ENCODE assay signal across 1 cellular context in genomic region chr6:27630727-27631613, GRCh38.
TF ChIP-seq lines count a peak whose summit lies in the region.

No MANE protein-coding gene starts in this region.

TF ChIP-seq in HepG2, 621 proteins besides CTCF, POLR2A, EP300 and RAD21 (continued from another document and continues in another):
- TF ChIP-seq ZMYM3 (CRISPR knock-in tag; IDR thresholded peaks at IDR 0.05) (peak; percentile 83; the same call in 1 of the 2 replicates), ZBTB39 (CRISPR knock-in tag; IDR thresholded peaks at IDR 0.05) (peak; percentile 82; the same call in 1 of the 2 replicates), ZSCAN29 (CRISPR knock-in tag; conservative IDR thresholded peaks at IDR 0.05) (0 out of 2 replicates have a peak, but pooled peaks have one; percentile 39), ZNF282 (IDR thresholded peaks at IDR 0.05; ENCODE audit: partially characterized antibody) (no peak), CREM (IDR thresholded peaks at IDR 0.05) (no peak), CREM (CRISPR knock-in tag; IDR thresholded peaks at IDR 0.05) (no peak), NR1H2 (CRISPR knock-in tag; IDR thresholded peaks at IDR 0.05; ENCODE audit: borderline replicate concordance, low read depth) (peak; percentile 83), ESRRA (CRISPR knock-in tag; IDR thresholded peaks at IDR 0.05; ENCODE audit: low read depth) (no peak), MYPOP (CRISPR knock-in tag; IDR thresholded peaks at IDR 0.05) (peak; percentile 99), ZNF564 (CRISPR knock-in tag; IDR thresholded peaks at IDR 0.05) (0 out of 2 replicates have a peak, but pooled peaks have one; percentile 81), ZMAT5 (CRISPR knock-in tag; IDR thresholded peaks at IDR 0.05; ENCODE audit: borderline replicate concordance, low read depth) (no peak), ZNF704 (CRISPR knock-in tag; IDR thresholded peaks at IDR 0.05; ENCODE audit: borderline replicate concordance) (no peak), AGO1 (IDR thresholded peaks at IDR 0.05; ENCODE audit: low read depth, low read length, poor library complexity, severe bottlenecking) (no peak), BRCA1 (CRISPR knock-in tag; IDR thresholded peaks at IDR 0.05) (no peak), AHR (CRISPR knock-in tag; IDR thresholded peaks at IDR 0.05) (0 out of 2 replicates have a peak, but pooled peaks have one; percentile 36), NPAS2 (CRISPR knock-in tag; IDR thresholded peaks at IDR 0.05; ENCODE audit: borderline replicate concordance) (no peak), ZNF639 (CRISPR knock-in tag; conservative IDR thresholded peaks at IDR 0.05) (peak; percentile 87), ATF3 (CRISPR knock-in tag; IDR thresholded peaks at IDR 0.05) (peak; percentile 59; the same call in 1 of the 2 replicates), TP53 (CRISPR knock-in tag; conservative IDR thresholded peaks at IDR 0.05) (no peak), RNF219 (CRISPR knock-in tag; IDR thresholded peaks at IDR 0.05) (peak; percentile 89; the same call in 1 of the 2 replicates), ATF1 (CRISPR knock-in tag; IDR thresholded peaks at IDR 0.05) (no peak), ZNF782 (CRISPR knock-in tag; IDR thresholded peaks at IDR 0.05; ENCODE audit: borderline replicate concordance) (peak; percentile 82), FUBP1 (CRISPR knock-in tag; IDR thresholded peaks at IDR 0.05; ENCODE audit: borderline replicate concordance) (no peak; the same call in 1 of the 2 replicates), PATZ1 (CRISPR knock-in tag; IDR thresholded peaks at IDR 0.05) (peak; percentile 36; the same call in 1 of the 2 replicates), HOXA9 (CRISPR knock-in tag; IDR thresholded peaks at IDR 0.05; ENCODE audit: borderline replicate concordance) (no peak; the same call in 1 of the 2 replicates), ZNF510 (CRISPR knock-in tag; IDR thresholded peaks at IDR 0.05; ENCODE audit: low read depth) (peak; percentile 97), ZFX (CRISPR knock-in tag; IDR thresholded peaks at IDR 0.05; ENCODE audit: low read depth) (peak; percentile 57), SIN3A (IDR thresholded peaks at IDR 0.05; ENCODE audit: borderline replicate concordance, low read depth, low read length) (no peak), ZNF790 (CRISPR knock-in tag; IDR thresholded peaks at IDR 0.05; ENCODE audit: borderline replicate concordance) (peak; percentile 67; the same call in 1 of the 2 replicates), ZBTB44 (CRISPR knock-in tag; IDR thresholded peaks at IDR 0.05) (peak; percentile 82; the same call in 1 of the 2 replicates), MAFG (CRISPR knock-in tag; IDR thresholded peaks at IDR 0.05) (peak; percentile 33; the same call in 1 of the 2 replicates), STAT5B (CRISPR knock-in tag; IDR thresholded peaks at IDR 0.05) (0 out of 2 replicates have a peak, but pooled peaks have one; percentile 48), STAT6 (CRISPR knock-in tag; IDR thresholded peaks at IDR 0.05; ENCODE audit: borderline replicate concordance) (0 out of 2 replicates have a peak, but pooled peaks have one; percentile 74), ATM (IDR thresholded peaks at IDR 0.05; ENCODE audit: borderline replicate concordance) (no peak), CBX1 (IDR thresholded peaks at IDR 0.05; ENCODE audit: low read depth) (peak; percentile 85), MLLT10 (CRISPR knock-in tag; IDR thresholded peaks at IDR 0.05) (no peak), POLR2AphosphoS5 (IDR thresholded peaks at IDR 0.05; ENCODE audit: low read depth, low read length) (no peak), SMYD3 (CRISPR knock-in tag; IDR thresholded peaks at IDR 0.05) (peak; percentile 80), ZNF800 (CRISPR knock-in tag; IDR thresholded peaks at IDR 0.05) (peak; percentile 98), MBD4 (IDR thresholded peaks at IDR 0.05; ENCODE audit: borderline replicate concordance, low read length) (no peak), BHLHE40 (IDR thresholded peaks at IDR 0.05; ENCODE audit: low read length) (no peak), SP2 (CRISPR knock-in tag; IDR thresholded peaks at IDR 0.05) (no peak)
